Comparison of ENCODE assay signal across 1 cellular context in genomic region chr1:1231400-1232223, GRCh38.
TF ChIP-seq lines count a peak whose summit lies in the region.

SDF4 (minus strand) TSS chr1:1232001; CDS start chr1:1228772, 3,229 bp downstream.

TF ChIP-seq in HepG2, 621 proteins besides CTCF, POLR2A, EP300 and RAD21 (continued from another document and continues in another):
- no peak for TF ChIP-seq TRIM22 (IDR thresholded peaks at IDR 0.05)
- peak; percentile 70 for TF ChIP-seq ZNF883 (CRISPR knock-in tag; IDR thresholded peaks at IDR 0.05; ENCODE audit: not compliant biosample characterization)
- TF ChIP-seq KAT2B (IDR thresholded peaks at IDR 0.05; ENCODE audit: borderline replicate concordance, low read depth, low read length): no peak
- no peak for TF ChIP-seq ZNF550 (CRISPR knock-in tag; IDR thresholded peaks at IDR 0.05; ENCODE audit: borderline replicate concordance)
- no peak for TF ChIP-seq ZKSCAN1 (IDR thresholded peaks at IDR 0.05; ENCODE audit: low read length)
- TF ChIP-seq MNT (IDR thresholded peaks at IDR 0.05): no peak
- TF ChIP-seq ZNF362 (CRISPR knock-in tag; IDR thresholded peaks at IDR 0.05; ENCODE audit: borderline replicate concordance): no peak
- TF ChIP-seq ZNF414 (CRISPR knock-in tag; IDR thresholded peaks at IDR 0.05): no peak
- TF ChIP-seq ZNF607 (CRISPR knock-in tag; IDR thresholded peaks at IDR 0.05; ENCODE audit: borderline replicate concordance): peak; percentile 95
- no peak for TF ChIP-seq ZBTB3 (CRISPR knock-in tag; IDR thresholded peaks at IDR 0.05; ENCODE audit: borderline replicate concordance, low read depth)
- TF ChIP-seq TAF15 (IDR thresholded peaks at IDR 0.05; ENCODE audit: low read depth, low read length, poor library complexity, severe bottlenecking): no peak
- no peak for TF ChIP-seq NFIB (CRISPR knock-in tag; IDR thresholded peaks at IDR 0.05; ENCODE audit: borderline replicate concordance)
- TF ChIP-seq MAFG (CRISPR knock-in tag; IDR thresholded peaks at IDR 0.05): no peak
- no peak for TF ChIP-seq THAP8 (CRISPR knock-in tag; IDR thresholded peaks at IDR 0.05; ENCODE audit: borderline replicate concordance)
- no peak for TF ChIP-seq CBX1 (IDR thresholded peaks at IDR 0.05; ENCODE audit: low read depth)
- no peak for TF ChIP-seq ZNF10 (CRISPR knock-in tag; IDR thresholded peaks at IDR 0.05; ENCODE audit: borderline replicate concordance, low read depth)
- no peak for TF ChIP-seq RFXANK (CRISPR knock-in tag; IDR thresholded peaks at IDR 0.05)
- TF ChIP-seq REST (IDR thresholded peaks at IDR 0.05; ENCODE audit: borderline replicate concordance in 1 of 2, low read depth in 1 of 2, low read length in 2 of 2): no peak
- no peak for TF ChIP-seq ZNF260 (CRISPR knock-in tag; IDR thresholded peaks at IDR 0.05; ENCODE audit: borderline replicate concordance, low read depth)
- TF ChIP-seq ARID4A (CRISPR knock-in tag; IDR thresholded peaks at IDR 0.05; ENCODE audit: borderline replicate concordance): peak; percentile 84; the same call in 1 of the 2 replicates
- peak; percentile 68; the same call in 1 of the 2 replicates for TF ChIP-seq ZNF770 (CRISPR knock-in tag; IDR thresholded peaks at IDR 0.05)
- TF ChIP-seq ZNF263 (CRISPR knock-in tag; IDR thresholded peaks at IDR 0.05): no peak
- no peak for TF ChIP-seq E2F2 (CRISPR knock-in tag; IDR thresholded peaks at IDR 0.05; ENCODE audit: borderline replicate concordance)
- no peak; the same call in 1 of the 2 replicates for TF ChIP-seq AHDC1 (CRISPR knock-in tag; IDR thresholded peaks at IDR 0.05; ENCODE audit: borderline replicate concordance)
- no peak for TF ChIP-seq GTF2F1 (IDR thresholded peaks at IDR 0.05; ENCODE audit: low read length)
- TF ChIP-seq NFYB (CRISPR knock-in tag; IDR thresholded peaks at IDR 0.05): peak; percentile 89
- TF ChIP-seq JUNB (CRISPR knock-in tag; IDR thresholded peaks at IDR 0.05; ENCODE audit: borderline replicate concordance): no peak
- TF ChIP-seq GPBP1L1 (CRISPR knock-in tag; IDR thresholded peaks at IDR 0.05): no peak
